26 cellular contexts compared by ENCODE assay signal in genomic region chr1:8109226-8109625, GRCh38.
"Had no signal": no experiment of that assay in that cellular context is flagged by ENCODE, and none has a peak within 500 bp of the region (broad histone marks: within the 10 kb centered on the region; RNA-seq: fewer than 3 reads in every experiment).

No MANE protein-coding gene starts in this region.

- H3K36me3 Mint-ChIP-seq: memory B cell; naive thymus-derived CD4-positive, alpha-beta T cell; stimulated activated effector memory CD8-positive, alpha-beta T cell treated with anti-CD3 and anti-CD28 coated beads, Interleukin-12 subunit alpha, Interleukin-12 subunit beta, amount 100 ng/mL, for 72 hours had no signal

- H3K27me3 Mint-ChIP-seq: effector memory CD8-positive, alpha-beta T cell; type B pancreatic cell had no signal

- DNase-seq: cortex of kidney; effector memory CD8-positive, alpha-beta T cell; erythroblast; esophagus squamous epithelium; foreskin melanocyte; glutamatergic neuron; hypothalamus; immature natural killer cell; islet precursor cell; midbrain; naive thymus-derived CD4-positive, alpha-beta T cell; right cardiac atrium; sigmoid colon; stimulated activated CD4-positive, alpha-beta T cell treated with anti-CD3 and anti-CD28 coated beads, Interleukin-2, amount 100 ng/mL, for 24 hours; stimulated activated CD4-positive, alpha-beta T cell treated with anti-CD3 and anti-CD28 coated beads, Interleukin-4, amount 100 ng/mL, for 24 hours; stimulated activated naive CD4-positive, alpha-beta T cell treated with Interleukin-2 at 50 U/mL for 16 hours; stomach; tibial artery had no signal

- H3K36me3 ChIP-seq: esophagus squamous epithelium, neural progenitor cell, prostate gland, sigmoid colon, stomach, tibial artery had no signal

- H3K4me3 Mint-ChIP-seq: effector memory CD8-positive, alpha-beta T cell; immature natural killer cell; memory B cell; naive thymus-derived CD4-positive, alpha-beta T cell; nephron; neural progenitor cell; stimulated activated effector memory CD8-positive, alpha-beta T cell treated with anti-CD3 and anti-CD28 coated beads, Interleukin-12 subunit alpha, Interleukin-12 subunit beta, amount 100 ng/mL, for 72 hours; type B pancreatic cell had no signal

- H3K9ac ChIP-seq: neural progenitor cell had no signal

- H3K9me3 ChIP-seq: esophagus squamous epithelium, prostate gland, sigmoid colon, stomach, tibial artery had no signal

- H3K9me3 Mint-ChIP-seq: effector memory CD8-positive, alpha-beta T cell; memory B cell; stimulated activated effector memory CD8-positive, alpha-beta T cell treated with anti-CD3 and anti-CD28 coated beads, Interleukin-12 subunit alpha, Interleukin-12 subunit beta, amount 100 ng/mL, for 72 hours had no signal

- H3K27ac ChIP-seq: esophagus squamous epithelium, neural progenitor cell, prostate gland, sigmoid colon, stomach, tibial artery had no signal

- H3K27me3 ChIP-seq: esophagus squamous epithelium, neural progenitor cell, sigmoid colon, stomach, tibial artery had no signal

- H3K27ac Mint-ChIP-seq: effector memory CD8-positive, alpha-beta T cell; memory B cell; stimulated activated effector memory CD8-positive, alpha-beta T cell treated with anti-CD3 and anti-CD28 coated beads, Interleukin-12 subunit alpha, Interleukin-12 subunit beta, amount 100 ng/mL, for 72 hours; type B pancreatic cell had no signal

- H3K4me2 ChIP-seq: neural progenitor cell had no signal

- H2AFZ ChIP-seq: neural progenitor cell had no signal

- H3K4me3 ChIP-seq: esophagus squamous epithelium, lung, neural progenitor cell, prostate gland, sigmoid colon, stomach, tibial artery had no signal

- H3K4me1 ChIP-seq: prostate gland, sigmoid colon had no signal

- ATAC-seq: effector memory CD8-positive, alpha-beta T cell; left lobe of liver; naive thymus-derived CD4-positive, alpha-beta T cell; right cardiac atrium; stimulated activated effector memory CD8-positive, alpha-beta T cell treated with anti-CD3 and anti-CD28 coated beads, Interleukin-12 subunit alpha, Interleukin-12 subunit beta, amount 100 ng/mL, for 72 hours had no signal
